ENCODE assay signal across 1 cellular context in the genomic region with DNA sequence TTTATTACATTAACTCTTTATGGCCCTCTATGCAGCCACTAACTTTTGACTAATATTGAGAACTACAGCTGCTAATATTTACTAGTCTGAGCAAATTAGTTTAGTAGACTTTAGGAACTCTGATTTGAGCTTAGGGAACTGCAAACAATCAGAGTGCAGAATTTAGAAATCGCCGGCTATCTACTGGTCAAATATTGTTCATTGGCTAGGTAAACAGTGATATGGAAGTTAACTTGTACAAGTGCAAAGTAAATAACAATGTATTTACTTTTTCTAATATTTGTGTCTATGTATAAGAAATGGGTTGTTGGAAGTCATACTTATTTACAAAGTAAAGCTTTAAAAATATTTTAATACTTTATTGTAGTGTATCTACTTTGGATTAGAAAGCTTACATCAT.
TF ChIP-seq lines count a peak whose summit lies in the region.

No MANE protein-coding gene starts in this region.

TF ChIP-seq in HepG2, 621 proteins besides CTCF, POLR2A, EP300 and RAD21 (continued from another document and continues in another):
- TF ChIP-seq FOXA1 (IDR thresholded peaks at IDR 0.05) (peak; percentile 86), FOXA1 (CRISPR knock-in tag; IDR thresholded peaks at IDR 0.05) (peak; percentile 81), PAWR (CRISPR knock-in tag; IDR thresholded peaks at IDR 0.05; ENCODE audit: borderline replicate concordance) (no peak), GZF1 (CRISPR knock-in tag; IDR thresholded peaks at IDR 0.05) (no peak), HMG20B (CRISPR knock-in tag; conservative IDR thresholded peaks at IDR 0.05) (peak; percentile 99), ELF3 (CRISPR knock-in tag; IDR thresholded peaks at IDR 0.05) (no peak), FLYWCH1 (CRISPR knock-in tag; IDR thresholded peaks at IDR 0.05) (no peak), ZNF747 (CRISPR knock-in tag; IDR thresholded peaks at IDR 0.05; ENCODE audit: borderline replicate concordance) (no peak), ZBTB3 (CRISPR knock-in tag; IDR thresholded peaks at IDR 0.05; ENCODE audit: borderline replicate concordance, low read depth) (no peak), PLRG1 (conservative IDR thresholded peaks at IDR 0.05) (no peak), KLF12 (CRISPR knock-in tag; IDR thresholded peaks at IDR 0.05; ENCODE audit: borderline replicate concordance) (no peak), ZMYM4 (CRISPR knock-in tag; IDR thresholded peaks at IDR 0.05) (no peak), ZNF138 (CRISPR knock-in tag; IDR thresholded peaks at IDR 0.05; ENCODE audit: low read depth) (no peak), RCOR2 (CRISPR knock-in tag; IDR thresholded peaks at IDR 0.05) (peak; percentile 57; the same call in 1 of the 2 replicates), ZNF337 (CRISPR knock-in tag; IDR thresholded peaks at IDR 0.05; ENCODE audit: borderline replicate concordance, low read depth) (no peak), KDM1A (CRISPR knock-in tag; IDR thresholded peaks at IDR 0.05) (peak; percentile 77; the same call in 1 of the 2 replicates), TMF1 (CRISPR knock-in tag; IDR thresholded peaks at IDR 0.05; ENCODE audit: low read depth) (no peak), ZNF234 (CRISPR knock-in tag; conservative IDR thresholded peaks at IDR 0.05) (no peak), NR2F1 (CRISPR knock-in tag; IDR thresholded peaks at IDR 0.05) (no peak), SALL2 (CRISPR knock-in tag; IDR thresholded peaks at IDR 0.05) (no peak), NKX3-1 (CRISPR knock-in tag; IDR thresholded peaks at IDR 0.05) (no peak), MED13 (CRISPR knock-in tag; IDR thresholded peaks at IDR 0.05) (no peak), JUNB (CRISPR knock-in tag; IDR thresholded peaks at IDR 0.05; ENCODE audit: borderline replicate concordance) (no peak), ARNT2 (CRISPR knock-in tag; IDR thresholded peaks at IDR 0.05; ENCODE audit: low read depth) (no peak), GATA4 (IDR thresholded peaks at IDR 0.05; ENCODE audit: borderline replicate concordance, low read depth) (no peak), ZMYM2 (CRISPR knock-in tag; IDR thresholded peaks at IDR 0.05) (no peak), STAT5B (CRISPR knock-in tag; IDR thresholded peaks at IDR 0.05) (no peak), FOXO1 (CRISPR knock-in tag; IDR thresholded peaks at IDR 0.05) (no peak), NPAS2 (CRISPR knock-in tag; IDR thresholded peaks at IDR 0.05; ENCODE audit: borderline replicate concordance) (no peak), TGIF2 (CRISPR knock-in tag; IDR thresholded peaks at IDR 0.05) (no peak), SKI (IDR thresholded peaks at IDR 0.05; ENCODE audit: partially characterized antibody) (peak; percentile 76), ZNF720 (CRISPR knock-in tag; IDR thresholded peaks at IDR 0.05) (no peak), ZNF253 (CRISPR knock-in tag; IDR thresholded peaks at IDR 0.05; ENCODE audit: borderline replicate concordance) (no peak), HHEX (CRISPR knock-in tag; IDR thresholded peaks at IDR 0.05) (peak; percentile 95), MTF2 (CRISPR knock-in tag; IDR thresholded peaks at IDR 0.05; ENCODE audit: borderline replicate concordance) (no peak), ZFP36 (IDR thresholded peaks at IDR 0.05; ENCODE audit: borderline replicate concordance, low read depth, low read length, partially characterized antibody) (peak; percentile 43), ATF7-NPFF (CRISPR knock-in tag; IDR thresholded peaks at IDR 0.05; ENCODE audit: low read depth) (no peak), KLF6 (CRISPR knock-in tag; IDR thresholded peaks at IDR 0.05) (no peak)
- TF ChIP-seq, protein P1, sequence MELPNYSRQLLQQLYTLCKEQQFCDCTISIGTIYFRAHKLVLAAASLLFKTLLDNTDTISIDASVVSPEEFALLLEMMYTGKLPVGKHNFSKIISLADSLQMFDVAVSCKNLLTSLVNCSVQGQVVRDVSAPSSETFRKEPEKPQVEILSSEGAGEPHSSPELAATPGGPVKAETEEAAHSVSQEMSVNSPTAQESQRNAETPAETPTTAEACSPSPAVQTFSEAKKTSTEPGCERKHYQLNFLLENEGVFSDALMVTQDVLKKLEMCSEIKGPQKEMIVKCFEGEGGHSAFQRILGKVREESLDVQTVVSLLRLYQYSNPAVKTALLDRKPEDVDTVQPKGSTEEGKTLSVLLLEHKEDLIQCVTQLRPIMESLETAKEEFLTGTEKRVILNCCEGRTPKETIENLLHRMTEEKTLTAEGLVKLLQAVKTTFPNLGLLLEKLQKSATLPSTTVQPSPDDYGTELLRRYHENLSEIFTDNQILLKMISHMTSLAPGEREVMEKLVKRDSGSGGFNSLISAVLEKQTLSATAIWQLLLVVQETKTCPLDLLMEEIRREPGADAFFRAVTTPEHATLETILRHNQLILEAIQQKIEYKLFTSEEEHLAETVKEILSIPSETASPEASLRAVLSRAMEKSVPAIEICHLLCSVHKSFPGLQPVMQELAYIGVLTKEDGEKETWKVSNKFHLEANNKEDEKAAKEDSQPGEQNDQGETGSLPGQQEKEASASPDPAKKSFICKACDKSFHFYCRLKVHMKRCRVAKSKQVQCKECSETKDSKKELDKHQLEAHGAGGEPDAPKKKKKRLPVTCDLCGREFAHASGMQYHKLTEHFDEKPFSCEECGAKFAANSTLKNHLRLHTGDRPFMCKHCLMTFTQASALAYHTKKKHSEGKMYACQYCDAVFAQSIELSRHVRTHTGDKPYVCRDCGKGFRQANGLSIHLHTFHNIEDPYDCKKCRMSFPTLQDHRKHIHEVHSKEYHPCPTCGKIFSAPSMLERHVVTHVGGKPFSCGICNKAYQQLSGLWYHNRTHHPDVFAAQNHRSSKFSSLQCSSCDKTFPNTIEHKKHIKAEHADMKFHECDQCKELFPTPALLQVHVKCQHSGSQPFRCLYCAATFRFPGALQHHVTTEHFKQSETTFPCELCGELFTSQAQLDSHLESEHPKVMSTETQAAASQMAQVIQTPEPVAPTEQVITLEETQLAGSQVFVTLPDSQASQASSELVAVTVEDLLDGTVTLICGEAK (IDR thresholded peaks at IDR 0.05): no peak
- TF ChIP-seq, protein P1 (CRISPR knock-in tag; IDR thresholded peaks at IDR 0.05): no peak
- TF ChIP-seq, protein P2, sequence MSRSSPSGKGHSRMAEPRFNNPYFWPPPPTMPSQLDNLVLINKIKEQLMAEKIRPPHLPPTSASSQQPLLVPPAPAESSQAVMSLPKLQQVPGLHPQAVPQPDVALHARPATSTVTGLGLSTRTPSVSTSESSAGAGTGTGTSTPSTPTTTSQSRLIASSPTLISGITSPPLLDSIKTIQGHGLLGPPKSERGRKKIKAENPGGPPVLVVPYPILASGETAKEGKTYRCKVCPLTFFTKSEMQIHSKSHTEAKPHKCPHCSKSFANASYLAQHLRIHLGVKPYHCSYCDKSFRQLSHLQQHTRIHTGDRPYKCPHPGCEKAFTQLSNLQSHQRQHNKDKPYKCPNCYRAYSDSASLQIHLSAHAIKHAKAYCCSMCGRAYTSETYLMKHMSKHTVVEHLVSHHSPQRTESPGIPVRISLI (CRISPR knock-in tag; IDR thresholded peaks at IDR 0.05; ENCODE audit: borderline replicate concordance): no peak
- TF ChIP-seq, protein P3, sequence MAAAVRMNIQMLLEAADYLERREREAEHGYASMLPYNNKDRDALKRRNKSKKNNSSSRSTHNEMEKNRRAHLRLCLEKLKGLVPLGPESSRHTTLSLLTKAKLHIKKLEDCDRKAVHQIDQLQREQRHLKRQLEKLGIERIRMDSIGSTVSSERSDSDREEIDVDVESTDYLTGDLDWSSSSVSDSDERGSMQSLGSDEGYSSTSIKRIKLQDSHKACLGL (CRISPR knock-in tag; IDR thresholded peaks at IDR 0.05): no peak
- TF ChIP-seq, protein P4, sequence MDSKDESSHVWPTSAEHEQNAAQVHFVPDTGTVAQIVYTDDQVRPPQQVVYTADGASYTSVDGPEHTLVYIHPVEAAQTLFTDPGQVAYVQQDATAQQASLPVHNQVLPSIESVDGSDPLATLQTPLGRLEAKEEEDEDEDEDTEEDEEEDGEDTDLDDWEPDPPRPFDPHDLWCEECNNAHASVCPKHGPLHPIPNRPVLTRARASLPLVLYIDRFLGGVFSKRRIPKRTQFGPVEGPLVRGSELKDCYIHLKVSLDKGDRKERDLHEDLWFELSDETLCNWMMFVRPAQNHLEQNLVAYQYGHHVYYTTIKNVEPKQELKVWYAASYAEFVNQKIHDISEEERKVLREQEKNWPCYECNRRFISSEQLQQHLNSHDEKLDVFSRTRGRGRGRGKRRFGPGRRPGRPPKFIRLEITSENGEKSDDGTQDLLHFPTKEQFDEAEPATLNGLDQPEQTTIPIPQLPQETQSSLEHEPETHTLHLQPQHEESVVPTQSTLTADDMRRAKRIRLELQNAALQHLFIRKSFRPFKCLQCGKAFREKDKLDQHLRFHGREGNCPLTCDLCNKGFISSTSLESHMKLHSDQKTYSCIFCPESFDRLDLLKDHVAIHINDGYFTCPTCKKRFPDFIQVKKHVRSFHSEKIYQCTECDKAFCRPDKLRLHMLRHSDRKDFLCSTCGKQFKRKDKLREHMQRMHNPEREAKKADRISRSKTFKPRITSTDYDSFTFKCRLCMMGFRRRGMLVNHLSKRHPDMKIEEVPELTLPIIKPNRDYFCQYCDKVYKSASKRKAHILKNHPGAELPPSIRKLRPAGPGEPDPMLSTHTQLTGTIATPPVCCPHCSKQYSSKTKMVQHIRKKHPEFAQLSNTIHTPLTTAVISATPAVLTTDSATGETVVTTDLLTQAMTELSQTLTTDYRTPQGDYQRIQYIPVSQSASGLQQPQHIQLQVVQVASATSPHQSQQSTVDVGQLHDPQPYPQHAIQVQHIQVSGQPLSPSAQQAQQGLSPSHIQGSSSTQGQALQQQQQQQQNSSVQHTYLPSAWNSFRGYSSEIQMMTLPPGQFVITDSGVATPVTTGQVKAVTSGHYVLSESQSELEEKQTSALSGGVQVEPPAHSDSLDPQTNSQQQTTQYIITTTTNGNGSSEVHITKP (CRISPR knock-in tag; IDR thresholded peaks at IDR 0.05; ENCODE audit: low read depth): no peak
- TF ChIP-seq, protein P5, sequence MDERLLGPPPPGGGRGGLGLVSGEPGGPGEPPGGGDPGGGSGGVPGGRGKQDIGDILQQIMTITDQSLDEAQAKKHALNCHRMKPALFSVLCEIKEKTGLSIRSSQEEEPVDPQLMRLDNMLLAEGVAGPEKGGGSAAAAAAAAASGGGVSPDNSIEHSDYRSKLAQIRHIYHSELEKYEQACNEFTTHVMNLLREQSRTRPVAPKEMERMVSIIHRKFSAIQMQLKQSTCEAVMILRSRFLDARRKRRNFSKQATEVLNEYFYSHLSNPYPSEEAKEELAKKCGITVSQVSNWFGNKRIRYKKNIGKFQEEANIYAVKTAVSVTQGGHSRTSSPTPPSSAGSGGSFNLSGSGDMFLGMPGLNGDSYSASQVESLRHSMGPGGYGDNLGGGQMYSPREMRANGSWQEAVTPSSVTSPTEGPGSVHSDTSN (CRISPR knock-in tag; IDR thresholded peaks at IDR 0.05): no peak
- TF ChIP-seq, protein P6, sequence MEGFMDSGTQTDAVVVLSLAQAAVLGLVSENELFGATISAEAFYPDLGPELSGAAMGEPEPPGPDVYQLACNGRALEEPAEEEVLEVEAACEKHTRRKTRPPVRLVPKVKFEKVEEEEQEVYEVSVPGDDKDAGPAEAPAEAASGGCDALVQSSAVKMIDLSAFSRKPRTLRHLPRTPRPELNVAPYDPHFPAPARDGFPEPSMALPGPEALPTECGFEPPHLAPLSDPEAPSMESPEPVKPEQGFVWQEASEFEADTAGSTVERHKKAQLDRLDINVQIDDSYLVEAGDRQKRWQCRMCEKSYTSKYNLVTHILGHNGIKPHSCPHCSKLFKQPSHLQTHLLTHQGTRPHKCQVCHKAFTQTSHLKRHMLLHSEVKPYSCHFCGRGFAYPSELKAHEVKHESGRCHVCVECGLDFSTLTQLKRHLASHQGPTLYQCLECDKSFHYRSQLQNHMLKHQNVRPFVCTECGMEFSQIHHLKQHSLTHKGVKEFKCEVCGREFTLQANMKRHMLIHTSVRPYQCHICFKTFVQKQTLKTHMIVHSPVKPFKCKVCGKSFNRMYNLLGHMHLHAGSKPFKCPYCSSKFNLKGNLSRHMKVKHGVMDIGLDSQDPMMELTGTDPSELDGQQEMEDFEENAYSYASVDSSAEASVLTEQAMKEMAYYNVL (CRISPR knock-in tag; IDR thresholded peaks at IDR 0.05; ENCODE audit: borderline replicate concordance): no peak
- TF ChIP-seq, protein P7, sequence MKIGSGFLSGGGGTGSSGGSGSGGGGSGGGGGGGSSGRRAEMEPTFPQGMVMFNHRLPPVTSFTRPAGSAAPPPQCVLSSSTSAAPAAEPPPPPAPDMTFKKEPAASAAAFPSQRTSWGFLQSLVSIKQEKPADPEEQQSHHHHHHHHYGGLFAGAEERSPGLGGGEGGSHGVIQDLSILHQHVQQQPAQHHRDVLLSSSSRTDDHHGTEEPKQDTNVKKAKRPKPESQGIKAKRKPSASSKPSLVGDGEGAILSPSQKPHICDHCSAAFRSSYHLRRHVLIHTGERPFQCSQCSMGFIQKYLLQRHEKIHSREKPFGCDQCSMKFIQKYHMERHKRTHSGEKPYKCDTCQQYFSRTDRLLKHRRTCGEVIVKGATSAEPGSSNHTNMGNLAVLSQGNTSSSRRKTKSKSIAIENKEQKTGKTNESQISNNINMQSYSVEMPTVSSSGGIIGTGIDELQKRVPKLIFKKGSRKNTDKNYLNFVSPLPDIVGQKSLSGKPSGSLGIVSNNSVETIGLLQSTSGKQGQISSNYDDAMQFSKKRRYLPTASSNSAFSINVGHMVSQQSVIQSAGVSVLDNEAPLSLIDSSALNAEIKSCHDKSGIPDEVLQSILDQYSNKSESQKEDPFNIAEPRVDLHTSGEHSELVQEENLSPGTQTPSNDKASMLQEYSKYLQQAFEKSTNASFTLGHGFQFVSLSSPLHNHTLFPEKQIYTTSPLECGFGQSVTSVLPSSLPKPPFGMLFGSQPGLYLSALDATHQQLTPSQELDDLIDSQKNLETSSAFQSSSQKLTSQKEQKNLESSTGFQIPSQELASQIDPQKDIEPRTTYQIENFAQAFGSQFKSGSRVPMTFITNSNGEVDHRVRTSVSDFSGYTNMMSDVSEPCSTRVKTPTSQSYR (CRISPR knock-in tag; IDR thresholded peaks at IDR 0.05; ENCODE audit: borderline replicate concordance): no peak
